Comparison of ENCODE assay signal across 29 cellular contexts in genomic region chr20:16030253-16030652, GRCh38.
"Had no signal": no experiment of that assay in that cellular context is flagged by ENCODE, and none has a peak within 500 bp of the region (broad histone marks: within the 10 kb centered on the region; RNA-seq: fewer than 3 reads in every experiment).

No MANE protein-coding gene starts in this region.

- H3K9me3 ChIP-seq: ovary, psoas muscle, right lobe of liver, sigmoid colon, suprapubic skin, testis, tibial nerve, upper lobe of left lung, vagina had no signal

- H2AFZ ChIP-seq: neural progenitor cell, parathyroid adenoma had no signal

- H3K4me1 Mint-ChIP-seq: naive thymus-derived CD4-positive, alpha-beta T cell; natural killer cell; stimulated activated effector memory CD8-positive, alpha-beta T cell treated with anti-CD3 and anti-CD28 coated beads, Interleukin-12 subunit alpha, Interleukin-12 subunit beta, amount 100 ng/mL, for 72 hours; stimulated activated naive CD8-positive, alpha-beta T cell treated with anti-CD3 and anti-CD28 coated beads, Interleukin-15, amount 100 ng/mL, for 72 hours had no signal

- H3K27me3 Mint-ChIP-seq: progenitor cell of endocrine pancreas; stimulated activated naive CD8-positive, alpha-beta T cell treated with anti-CD3 and anti-CD28 coated beads, Interleukin-15, amount 100 ng/mL, for 72 hours had no signal

- H3K9ac ChIP-seq: neural progenitor cell, parathyroid adenoma had no signal

- H3K9me3 Mint-ChIP-seq: natural killer cell had no signal

- H3K27ac ChIP-seq: neural progenitor cell, ovary, parathyroid adenoma, psoas muscle, right lobe of liver, sigmoid colon, suprapubic skin, testis, tibial nerve, upper lobe of left lung, vagina had no signal

- H3K79me2 ChIP-seq: parathyroid adenoma had no signal

- H3K36me3 ChIP-seq: neural progenitor cell, ovary, right lobe of liver, sigmoid colon, suprapubic skin, tibial nerve, upper lobe of left lung, vagina had no signal

- H3K36me3 Mint-ChIP-seq: naive thymus-derived CD4-positive, alpha-beta T cell; natural killer cell; neural progenitor cell; stimulated activated effector memory CD8-positive, alpha-beta T cell treated with anti-CD3 and anti-CD28 coated beads, Interleukin-12 subunit alpha, Interleukin-12 subunit beta, amount 100 ng/mL, for 72 hours had no signal

- H3K4me2 ChIP-seq: neural progenitor cell had no signal

- ATAC-seq: naive thymus-derived CD4-positive, alpha-beta T cell; natural killer cell; psoas muscle; right cardiac atrium; right lobe of liver; stimulated activated effector memory CD8-positive, alpha-beta T cell treated with anti-CD3 and anti-CD28 coated beads, Interleukin-12 subunit alpha, Interleukin-12 subunit beta, amount 100 ng/mL, for 72 hours; stimulated activated naive CD8-positive, alpha-beta T cell treated with anti-CD3 and anti-CD28 coated beads, Interleukin-15, amount 100 ng/mL, for 72 hours; stimulated activated naive CD8-positive, alpha-beta T cell treated with anti-CD3 and anti-CD28 coated beads, Interleukin-15, Interleukin-2, amounts not matched to agents 100 U/mL and 50 U/mL, for 24 hours had no signal

- H3K27ac Mint-ChIP-seq: naive thymus-derived CD4-positive, alpha-beta T cell; natural killer cell; nephron; progenitor cell of endocrine pancreas; stimulated activated effector memory CD8-positive, alpha-beta T cell treated with anti-CD3 and anti-CD28 coated beads, Interleukin-12 subunit alpha, Interleukin-12 subunit beta, amount 100 ng/mL, for 72 hours; stimulated activated naive CD8-positive, alpha-beta T cell treated with anti-CD3 and anti-CD28 coated beads, Interleukin-15, amount 100 ng/mL, for 72 hours had no signal

- H3K4me3 Mint-ChIP-seq: naive thymus-derived CD4-positive, alpha-beta T cell; natural killer cell; nephron; neural progenitor cell; stimulated activated effector memory CD8-positive, alpha-beta T cell treated with anti-CD3 and anti-CD28 coated beads, Interleukin-12 subunit alpha, Interleukin-12 subunit beta, amount 100 ng/mL, for 72 hours; stimulated activated naive CD8-positive, alpha-beta T cell treated with anti-CD3 and anti-CD28 coated beads, Interleukin-15, amount 100 ng/mL, for 72 hours had no signal

- H3K4me3 ChIP-seq: neural progenitor cell, ovary, psoas muscle, right lobe of liver, sigmoid colon, suprapubic skin, testis, tibial nerve, upper lobe of left lung, vagina had no signal

- DNase-seq: naive thymus-derived CD4-positive, alpha-beta T cell; natural killer cell; occipital lobe; ovary; posterior cingulate gyrus; psoas muscle; right cardiac atrium; right lobe of liver; sigmoid colon; small intestine; stimulated activated CD4-positive, alpha-beta T cell treated with anti-CD3 and anti-CD28 coated beads, Interleukin-15, amount 100 ng/mL, for 24 hours; stimulated activated CD4-positive, alpha-beta T cell treated with anti-CD3 and anti-CD28 coated beads, Interleukin-2, amount 100 ng/mL, for 24 hours; stimulated activated CD4-positive, alpha-beta T cell treated with anti-CD3 and anti-CD28 coated beads, Interleukin-2, amount 100 ng/mL, for 48 hours; stimulated activated CD4-positive, alpha-beta T cell treated with anti-CD3 and anti-CD28 coated beads, Interleukin-4, amount 100 ng/mL, for 24 hours; stimulated activated naive CD4-positive, alpha-beta T cell; stimulated activated naive CD8-positive, alpha-beta T cell treated with anti-CD3 and anti-CD28 coated beads, Interleukin-15, amount 100 ng/mL, for 72 hours; stimulated activated naive CD8-positive, alpha-beta T cell treated with anti-CD3 and anti-CD28 coated beads, Interleukin-15, Interleukin-2, amounts not matched to agents 100 U/mL and 50 U/mL, for 24 hours; substantia nigra; testis; trophoblast cell; upper lobe of left lung had no signal

- H3K27me3 ChIP-seq: neural progenitor cell, ovary, right lobe of liver, sigmoid colon, testis, tibial nerve, upper lobe of left lung, vagina had no signal

- H3K4me1 ChIP-seq: parathyroid adenoma, psoas muscle, right lobe of liver, sigmoid colon, suprapubic skin, testis, tibial nerve, upper lobe of left lung, vagina had no signal
